Comparison of ENCODE assay signal across 10 cellular contexts in the genomic region with DNA sequence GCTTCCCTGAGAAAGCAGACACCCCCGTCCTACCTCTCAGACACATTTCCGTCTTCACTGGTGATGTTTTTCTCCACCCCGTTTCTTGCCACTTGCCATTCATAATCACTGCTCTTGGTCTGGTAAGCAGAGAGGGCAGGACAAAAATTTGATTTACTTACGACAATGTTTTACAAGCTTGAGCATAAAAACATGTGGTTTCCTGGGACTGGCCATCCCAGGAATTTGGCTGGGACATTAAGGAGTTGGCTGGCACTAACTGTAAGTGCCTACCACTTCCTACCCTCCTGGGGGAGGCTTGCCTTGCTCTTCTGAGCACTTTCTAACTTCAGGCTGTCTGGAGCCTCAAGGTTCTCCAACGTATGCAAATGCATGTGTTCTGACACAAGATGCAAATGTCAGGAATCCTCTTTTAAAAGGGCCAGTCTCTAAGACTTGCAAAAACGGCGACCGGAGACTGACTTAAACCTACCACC. TPM values are rescaled to one million over a fixed set of nuclear protein-coding genes. Genes with fewer than 3 reads are reported as not detected.
DNase-seq lines count a peak whose midpoint lies in the region; ATAC-seq, FAIRE-seq and TF ChIP-seq lines count a peak whose summit lies in the region.
"Had no signal": no experiment of that assay in that cellular context is flagged by ENCODE, and none has a peak within 500 bp of the region (broad histone marks: within the 10 kb centered on the region; RNA-seq: fewer than 3 reads in every experiment).

No MANE protein-coding gene starts in this region.

- POLR2A ChIA-PET in activated CD4-positive, alpha-beta memory T cell treated with anti-CD3 and anti-CD28 coated beads for 36 hours (lab: Charles Lee): interaction anchor here (1.5 kb wide), 1 partner anchor 26 kb away, joined by 3 read pairs; no protein-coding TSS in a partner anchor
- POLR2A ChIA-PET in naive thymus-derived CD4-positive, alpha-beta T cell (lab: Charles Lee): interaction anchor here (0.6 to 9.4 kb wide), 22 partner anchors 11 to 896 kb away, joined by 3 to 240 read pairs (median 4); partner anchors contain the start of genes CEP170, SDCCAG8 and ZBTB18

- H3K36me3 ChIP-seq in H7 (replicated peaks; ENCODE audit: control insufficient read depth, insufficient read depth, low read length) (no peaks in the 10 kb centered on the region), heart left ventricle (no peaks in the 10 kb centered on the region)
- no peaks in the 10 kb centered on the region for H3K36me3 ChIP-seq in naive thymus-derived CD4-positive, alpha-beta T cell (ENCODE audit: control insufficient read depth in 2 of 3, insufficient read depth in 3 of 3, low read length in 3 of 3)
- H3K36me3 ChIP-seq: vagina had no signal

- H3K4me1 ChIP-seq in naive thymus-derived CD4-positive, alpha-beta T cell (ENCODE audit: control insufficient read depth in 2 of 2, insufficient read depth in 2 of 2, low read length in 2 of 2): peaks cover 16 to 32% of the 10 kb centered on the region in 2 donors
- peaks cover 0 to 12% (median 0%) of the 10 kb centered on the region in 12 donors for H3K4me1 ChIP-seq in heart left ventricle

- intact Hi-C loops in activated CD4-positive, alpha-beta memory T cell treated with anti-CD3 and anti-CD28 coated beads for 36 hours (cut with micrococcal nuclease): loop anchor here (1.0 kb wide), 1 partner anchor 27 kb away; no protein-coding TSS in a partner anchor
- intact Hi-C loops in naive thymus-derived CD4-positive, alpha-beta T cell (cut with micrococcal nuclease): loop anchor here (1.0 to 5.0 kb wide), 8 partner anchors 26 to 224 kb away; no protein-coding TSS in a partner anchor
- intact Hi-C loops in heart left ventricle (cut with DNase I): no loop called here

- H3K4me1 Mint-ChIP-seq in activated CD4-positive, alpha-beta memory T cell treated with anti-CD3 and anti-CD28 coated beads for 36 hours (ENCODE audit: low read depth): peaks cover 24% of the 10 kb centered on the region
- H3K4me1 Mint-ChIP-seq in naive thymus-derived CD4-positive, alpha-beta T cell: peaks cover 19 to 64% (median 54%) of the 10 kb centered on the region in 7 donors

- no peak overlapping the region for H3K4me3 ChIP-seq in H7 (ENCODE audit: insufficient read depth, low read depth, low read length)
- H3K4me3 ChIP-seq in naive thymus-derived CD4-positive, alpha-beta T cell (ENCODE audit: low read length): peak overlapping the region; percentile 45
- H3K4me3 ChIP-seq in heart left ventricle: peak overlapping the region in 1 of 12 donors; percentile 28
- H3K4me3 ChIP-seq: vagina had no signal

- H3K4me3 Mint-ChIP-seq in activated CD4-positive, alpha-beta memory T cell treated with anti-CD3 and anti-CD28 coated beads for 36 hours: peak overlapping the region; percentile 59
- peak overlapping the region; percentile 75 to 91 (median 88) for H3K4me3 Mint-ChIP-seq in naive thymus-derived CD4-positive, alpha-beta T cell

- ATAC-seq in GM18502 (IDR thresholded peaks at IDR 0.05; ENCODE audit: poor library complexity, unreplicated experiment) (peak; percentile 43), heart left ventricle (no peak)
- ATAC-seq in naive thymus-derived CD4-positive, alpha-beta T cell: peak; percentile 61

- no peaks in the 10 kb centered on the region; the same call in 1 of the 2 replicates for H3K27me3 ChIP-seq in H7 (ENCODE audit: control insufficient read depth, insufficient read depth, low read length)
- H3K27me3 ChIP-seq in naive thymus-derived CD4-positive, alpha-beta T cell (ENCODE audit: control insufficient read depth in 2 of 2, insufficient read depth in 2 of 2, low read length in 2 of 2): no peaks in the 10 kb centered on the region
- H3K27me3 ChIP-seq in heart left ventricle: peaks cover 0 to 31% (median 0%) of the 10 kb centered on the region in 9 donors
- H3K27me3 ChIP-seq: vagina had no signal

- WGBS in heart left ventricle, 4 donors: 27 to 53% (median 34%) methylated on average over 8 of the region's 8 CpGs

- peak overlapping the region; percentile 5 for H3K27ac Mint-ChIP-seq in activated CD4-positive, alpha-beta memory T cell treated with anti-CD3 and anti-CD28 coated beads for 36 hours
- H3K27ac Mint-ChIP-seq in naive thymus-derived CD4-positive, alpha-beta T cell: peak overlapping the region; percentile 50 to 99 (median 97)

- peak overlapping the region; percentile 73 for H3K27ac ChIP-seq in naive thymus-derived CD4-positive, alpha-beta T cell (ENCODE audit: low read depth, low read length)
- no peak overlapping the region for H3K27ac ChIP-seq in heart left ventricle
- H3K27ac ChIP-seq: vagina had no signal

- CTCF ChIA-PET in activated CD4-positive, alpha-beta memory T cell treated with anti-CD3 and anti-CD28 coated beads for 36 hours (lab: Charles Lee): no interaction called here
- CTCF ChIA-PET in naive thymus-derived CD4-positive, alpha-beta T cell (lab: Charles Lee): interaction anchor here (0.5 to 1.2 kb wide), 9 partner anchors 10 to 788 kb away, joined by 3 to 9 read pairs (median 4); partner anchors contain the start of gene ZBTB18

- no peaks in the 10 kb centered on the region for H3K36me3 Mint-ChIP-seq in activated CD4-positive, alpha-beta memory T cell treated with anti-CD3 and anti-CD28 coated beads for 36 hours
- no peaks in the 10 kb centered on the region for H3K36me3 Mint-ChIP-seq in naive thymus-derived CD4-positive, alpha-beta T cell

- FAIRE-seq in urothelium cell line (lab: Jason Lieb, UNC): no peak

- H3K9me3 ChIP-seq in naive thymus-derived CD4-positive, alpha-beta T cell (ENCODE audit: control insufficient read depth in 2 of 3, low read length in 3 of 3): no peaks in the 10 kb centered on the region
- H3K9me3 ChIP-seq in heart left ventricle: no peaks in the 10 kb centered on the region
- H3K9me3 ChIP-seq: vagina had no signal

- DNase-seq in H7 (peak; percentile 60), HCEC 1CT (no peak), heart left ventricle (no peak), NCI-H1105 treated with DMSO at 0.1 percent for 48 hours (lab: John Stamatoyannopoulos, UW) (no peak), urothelium cell line (ENCODE audit: low spot score) (no peak)
- DNase-seq in activated CD4-positive, alpha-beta memory T cell treated with anti-CD3 and anti-CD28 coated beads for 36 hours: no peak
- DNase-seq in naive thymus-derived CD4-positive, alpha-beta T cell: no peak
- DNase-seq: NCI-H1436 had no signal

- no peak for TF ChIP-seq POLR2A in heart left ventricle (IDR thresholded peaks at IDR 0.05)

- no peak for TF ChIP-seq CTCF in heart left ventricle (IDR thresholded peaks at IDR 0.05)

- no peaks in the 10 kb centered on the region for H3K27me3 Mint-ChIP-seq in activated CD4-positive, alpha-beta memory T cell treated with anti-CD3 and anti-CD28 coated beads for 36 hours
- H3K27me3 Mint-ChIP-seq in naive thymus-derived CD4-positive, alpha-beta T cell: peaks cover 0 to 20% (median 0%) of the 10 kb centered on the region in 5 donors

- H3K9me3 Mint-ChIP-seq in activated CD4-positive, alpha-beta memory T cell treated with anti-CD3 and anti-CD28 coated beads for 36 hours: no peaks in the 10 kb centered on the region
- no peaks in the 10 kb centered on the region for H3K9me3 Mint-ChIP-seq in naive thymus-derived CD4-positive, alpha-beta T cell

RNA-seq across cellular contexts. Expression of gene ZBTB18, which starts 24.2 kb away (rescaled TPM):
- 21.9 and 26.7 TPM in 2 replicates for total RNA-seq in H7 (2014; rRNA removed; shearing (Covaris generic))
- total RNA-seq in activated CD4-positive, alpha-beta memory T cell treated with anti-CD3 and anti-CD28 coated beads for 36 hours: 1 to 10 TPM; 4.7 to 5.1 TPM
- total RNA-seq in naive thymus-derived CD4-positive, alpha-beta T cell: 10 to 100 TPM; 15.5 to 90.7 (median 50.5) TPM
- 1 to 10 TPM; 3.6 to 3.9 TPM for polyA plus RNA-seq in naive thymus-derived CD4-positive, alpha-beta T cell
- total RNA-seq in heart left ventricle: 10 to 100 TPM; 19.9 to 29.2 (median 22.5) TPM
- polyA plus RNA-seq in heart left ventricle: 10 to 100 TPM; 12.5 to 19.3 TPM

Comparison
In these comparisons a context has a peak if more than half of its experiments do, and no peak if none do; other contexts are left out.
1. ATAC-seq: peak in GM18502 (single experiment) and naive thymus-derived CD4-positive, alpha-beta T cell (single experiment); none in heart left ventricle (0 of 4).
2. intact Hi-C loops: an anchor here in activated CD4-positive, alpha-beta memory T cell treated with anti-CD3 and anti-CD28 coated beads for 36 hours (1.0 kb wide) and naive thymus-derived CD4-positive, alpha-beta T cell (1.0 to 5.0 kb wide); none called in heart left ventricle.